In the genomic region with DNA sequence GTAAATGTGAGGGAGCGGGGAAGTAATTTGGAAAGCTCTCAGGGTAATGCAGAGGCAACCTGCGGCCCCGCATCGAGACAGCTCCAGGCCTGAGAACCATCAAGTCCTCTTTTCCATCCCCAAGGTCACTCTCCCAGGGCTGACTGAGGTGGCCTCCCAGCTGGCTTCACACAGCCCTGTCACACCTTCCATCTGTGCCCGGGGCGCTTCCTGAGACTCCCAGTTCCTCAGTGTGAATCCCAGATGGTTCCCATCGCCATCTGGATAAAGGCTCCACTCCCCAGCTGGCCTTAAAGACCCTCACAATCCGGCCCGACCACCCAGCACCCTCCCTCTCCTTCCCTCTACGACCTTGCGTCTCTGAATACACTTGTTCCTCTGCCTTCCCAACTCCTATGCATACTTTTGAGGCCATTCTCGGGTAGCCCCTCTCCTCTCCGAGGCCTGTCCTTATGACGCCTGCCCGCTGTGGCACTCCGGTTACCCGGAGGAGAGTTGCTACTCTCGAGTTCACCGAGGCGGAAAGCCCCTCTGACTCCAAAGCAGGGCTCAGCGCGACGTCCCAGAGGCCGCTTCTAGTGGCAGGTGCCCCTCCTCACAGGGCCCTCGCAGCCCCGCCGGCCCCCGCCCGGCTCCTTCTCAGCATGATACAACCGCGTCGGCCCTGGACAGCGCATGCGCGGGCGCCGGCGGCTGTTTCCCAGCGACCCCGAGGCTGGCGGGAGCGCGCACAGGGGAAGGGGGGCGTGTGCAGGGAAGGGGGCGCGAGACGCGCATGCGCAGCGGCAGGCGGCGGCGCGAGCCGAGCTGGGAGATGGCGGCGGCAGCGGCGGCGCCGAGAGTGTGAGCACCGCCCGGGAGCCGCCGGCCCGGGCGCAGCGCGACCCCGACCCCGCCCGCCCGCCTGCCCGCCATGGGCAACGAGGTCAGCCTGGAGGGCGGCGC, we compare ENCODE assay signal across 8 cellular contexts. TPM values are rescaled to one million over a fixed set of nuclear protein-coding genes. Genes with fewer than 3 reads are reported as not detected.
DNase-seq lines count a peak whose midpoint lies in the region; ATAC-seq and TF ChIP-seq lines count a peak whose summit lies in the region.

A gene with protein sequence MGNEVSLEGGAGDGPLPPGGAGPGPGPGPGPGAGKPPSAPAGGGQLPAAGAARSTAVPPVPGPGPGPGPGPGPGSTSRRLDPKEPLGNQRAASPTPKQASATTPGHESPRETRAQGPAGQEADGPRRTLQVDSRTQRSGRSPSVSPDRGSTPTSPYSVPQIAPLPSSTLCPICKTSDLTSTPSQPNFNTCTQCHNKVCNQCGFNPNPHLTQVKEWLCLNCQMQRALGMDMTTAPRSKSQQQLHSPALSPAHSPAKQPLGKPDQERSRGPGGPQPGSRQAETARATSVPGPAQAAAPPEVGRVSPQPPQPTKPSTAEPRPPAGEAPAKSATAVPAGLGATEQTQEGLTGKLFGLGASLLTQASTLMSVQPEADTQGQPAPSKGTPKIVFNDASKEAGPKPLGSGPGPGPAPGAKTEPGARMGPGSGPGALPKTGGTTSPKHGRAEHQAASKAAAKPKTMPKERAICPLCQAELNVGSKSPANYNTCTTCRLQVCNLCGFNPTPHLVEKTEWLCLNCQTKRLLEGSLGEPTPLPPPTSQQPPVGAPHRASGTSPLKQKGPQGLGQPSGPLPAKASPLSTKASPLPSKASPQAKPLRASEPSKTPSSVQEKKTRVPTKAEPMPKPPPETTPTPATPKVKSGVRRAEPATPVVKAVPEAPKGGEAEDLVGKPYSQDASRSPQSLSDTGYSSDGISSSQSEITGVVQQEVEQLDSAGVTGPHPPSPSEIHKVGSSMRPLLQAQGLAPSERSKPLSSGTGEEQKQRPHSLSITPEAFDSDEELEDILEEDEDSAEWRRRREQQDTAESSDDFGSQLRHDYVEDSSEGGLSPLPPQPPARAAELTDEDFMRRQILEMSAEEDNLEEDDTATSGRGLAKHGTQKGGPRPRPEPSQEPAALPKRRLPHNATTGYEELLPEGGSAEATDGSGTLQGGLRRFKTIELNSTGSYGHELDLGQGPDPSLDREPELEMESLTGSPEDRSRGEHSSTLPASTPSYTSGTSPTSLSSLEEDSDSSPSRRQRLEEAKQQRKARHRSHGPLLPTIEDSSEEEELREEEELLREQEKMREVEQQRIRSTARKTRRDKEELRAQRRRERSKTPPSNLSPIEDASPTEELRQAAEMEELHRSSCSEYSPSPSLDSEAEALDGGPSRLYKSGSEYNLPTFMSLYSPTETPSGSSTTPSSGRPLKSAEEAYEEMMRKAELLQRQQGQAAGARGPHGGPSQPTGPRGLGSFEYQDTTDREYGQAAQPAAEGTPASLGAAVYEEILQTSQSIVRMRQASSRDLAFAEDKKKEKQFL (N-terminal part only) (plus strand): TSS at position 788 of the 945 bp plus-strand sequence. CDS start 126 bp downstream, at position 914.

- peak within 1 kb of the TSS; percentile 100 for H2AFZ ChIP-seq in GM23338

- CTCF ChIA-PET in RWPE1 (lab: Yijun Ruan, JAX) = interaction anchor here (0.7 to 1.0 kb wide), 2 partner anchors 14 to 117 kb away, joined by 3 to 4 read pairs; no protein-coding TSS in a partner anchor

- peaks cover 17% of the 10 kb centered on the region for H3K27me3 Mint-ChIP-seq in GM23338 (ENCODE audit: insufficient read depth, low read depth, poor library complexity)
- H3K27me3 Mint-ChIP-seq in nephron (ENCODE audit: low read depth) = peaks cover 36% of the 10 kb centered on the region

- H3K27ac Mint-ChIP-seq in GM23338 (peak within 1 kb of the TSS; percentile 94), nephron (peak within 1 kb of the TSS; percentile 58 to 91 (median 88))

- POLR2A ChIA-PET in RWPE1 (lab: Yijun Ruan, JAX; ENCODE audit: low non-redundant PET) = no interaction called here

- H3K36me3 ChIP-seq in GM23338 (ENCODE audit: insufficient read depth) = no peaks in the 10 kb centered on the region

- H3K9me2 ChIP-seq in GM23338 (ENCODE audit: insufficient read depth) = no peaks in the 10 kb centered on the region

- no peaks in the 10 kb centered on the region for H3K79me2 ChIP-seq in GM23338 (replicated peaks; ENCODE audit: insufficient read depth)

- H3K4me1 ChIP-seq in GM23338 (ENCODE audit: insufficient read depth) = peaks cover 10% of the 10 kb centered on the region

- peaks cover 13% of the 10 kb centered on the region for H3K27me3 ChIP-seq in GM23338 (ENCODE audit: insufficient read depth)

- H3K4me1 Mint-ChIP-seq in GM23338 = peaks cover 16% of the 10 kb centered on the region; the same call in 2 of the 3 replicates
- peaks cover 15% of the 10 kb centered on the region for H3K4me1 Mint-ChIP-seq in nephron

- H3K4me3 ChIP-seq in GM23338 = peak within 1 kb of the TSS; percentile 97
- peak within 1 kb of the TSS; percentile 90 for H3K4me3 ChIP-seq in LNCaP clone FGC (ENCODE audit: low read depth, low read length)
- H3K4me3 ChIP-seq in fibroblast of the aortic adventitia (ENCODE audit: low read depth, low read length) = peak within 1 kb of the TSS; percentile 83

- peak within 1 kb of the TSS; percentile 99 for H3K4me3 Mint-ChIP-seq in GM23338
- peak within 1 kb of the TSS; percentile 96 to 98 (median 96) for H3K4me3 Mint-ChIP-seq in nephron

- ATAC-seq in GM23338 = peak; percentile 74
- peak; percentile 87 for ATAC-seq in stimulated activated naive CD8-positive, alpha-beta T cell treated with anti-CD3 and anti-CD28 coated beads, Interleukin-15, Interleukin-2, amounts not matched to agents 100 U/mL and 50 U/mL, for 24 hours

- peak within 1 kb of the TSS; percentile 99 for H3K4me2 ChIP-seq in GM23338

- no peaks in the 10 kb centered on the region; the same call in 2 of the 3 replicates for H3K9me3 Mint-ChIP-seq in GM23338
- H3K9me3 Mint-ChIP-seq in nephron = no peaks in the 10 kb centered on the region

- H4K20me1 ChIP-seq in GM23338 (replicated peaks; ENCODE audit: insufficient read depth) = no peaks in the 10 kb centered on the region

- DNase-seq in DMS79 treated with DMSO at 0.1 percent for 48 hours (lab: John Stamatoyannopoulos, UW) (peak; percentile 62), GM23338 (ENCODE audit: low spot score) (peak; percentile 94), LNCaP clone FGC (ENCODE audit: low read depth) (peak; percentile 38), RWPE1 (ENCODE audit: low spot score) (peak; percentile 92), fibroblast of the aortic adventitia (ENCODE audit: low read depth) (peak; percentile 87)
- DNase-seq in activated effector memory CD4-positive, alpha-beta T cell treated with Interleukin-2 at 50 U/mL for 16 hours = peak; percentile 72
- DNase-seq in stimulated activated naive CD8-positive, alpha-beta T cell treated with anti-CD3 and anti-CD28 coated beads, Interleukin-15, Interleukin-2, amounts not matched to agents 100 U/mL and 50 U/mL, for 24 hours = peak; percentile 94

- no peak for TF ChIP-seq CTCF in GM23338 (conservative IDR thresholded peaks at IDR 0.05; ENCODE audit: low read depth in 2 of 2)
- TF ChIP-seq CTCF in LNCaP clone FGC (IDR thresholded peaks at IDR 0.05; ENCODE audit: control insufficient read depth, extremely low read depth, insufficient read depth) = no peak
- TF ChIP-seq CTCF in RWPE1 (conservative IDR thresholded peaks at IDR 0.05; ENCODE audit: low read depth) = no peak
- no peak for TF ChIP-seq CTCF in fibroblast of the aortic adventitia (IDR thresholded peaks at IDR 0.05; ENCODE audit: insufficient read depth, low read length)
- TF ChIP-seq CTCF in nephron (IDR thresholded peaks at IDR 0.05; ENCODE audit: unreplicated experiment in 3 of 3) = no peak

- peaks cover 16% of the 10 kb centered on the region; the same call in 1 of the 2 replicates for H3F3A ChIP-seq in GM23338 (replicated peaks; ENCODE audit: low read depth)

- H3K36me3 Mint-ChIP-seq in GM23338 (ENCODE audit: low read depth) = no peaks in the 10 kb centered on the region; the same call in 2 of the 3 replicates
- H3K36me3 Mint-ChIP-seq in nephron (ENCODE audit: low read depth) = no peaks in the 10 kb centered on the region

- H3K27ac ChIP-seq in GM23338 (ENCODE audit: low read depth) (peak within 1 kb of the TSS; percentile 84; the same call in 1 of the 2 replicates), RWPE1 (peak within 1 kb of the TSS; percentile 65)

TF ChIP-seq in GM23338, 12 proteins besides CTCF, POLR2A, EP300 and RAD21:
- TF ChIP-seq POLR2AphosphoS5 (IDR thresholded peaks at IDR 0.05; ENCODE audit: low read depth) (peak; percentile 67), EZH2phosphoT487 (IDR thresholded peaks at IDR 0.05; ENCODE audit: unreplicated experiment) (no peak), CREB1 (CRISPR knock-in tag; IDR thresholded peaks at IDR 0.05; ENCODE audit: low read depth) (peak; percentile 66), ZNF114 (CRISPR knock-in tag; IDR thresholded peaks at IDR 0.05) (no peak)
TF ChIP-seq in GM23338: peak in this region for 2.

RNA-seq across cellular contexts. Expression of the gene that starts here (rescaled TPM):
- 5.1 and 5.4 TPM in 2 replicates for total RNA-seq in GM23338 (2014; rRNA removed; shearing (Covaris generic))
- 0.38 and 0.50 TPM in 2 replicates for polyA plus RNA-seq in GM23338 (2016; fragmentation: Nextera tagmentation; extraction: Ambion mirVana)
- 0.08 and 0.27 TPM in 2 replicates for total RNA-seq in fibroblast of the aortic adventitia (ENCODE audit: low replicate concordance)

Comparison
In these comparisons a context has a peak if more than half of its experiments do, and no peak if none do; other contexts are left out.
1. Peak in every context shown above with its lines: DNase-seq, ATAC-seq, H3K4me3 ChIP-seq and H3K27ac ChIP-seq.
2. Peak in DNase-seq and H3K4me3 ChIP-seq in fibroblast of the aortic adventitia; RNA of the gene not detected or under 1 TPM.
3. DNase-seq: peak in every context shown above with its lines; median percentile 94 in GM23338; 94 in stimulated activated naive CD8-positive, alpha-beta T cell treated with anti-CD3 and anti-CD28 coated beads, Interleukin-15, Interleukin-2, amounts not matched to agents 100 U/mL and 50 U/mL, for 24 hours; 92 in RWPE1; 87 in fibroblast of the aortic adventitia; 72 in activated effector memory CD4-positive, alpha-beta T cell treated with Interleukin-2 at 50 U/mL for 16 hours; 62 in DMS79 treated with DMSO at 0.1 percent for 48 hours; 38 in LNCaP clone FGC.